In genomic region chr10:27742926-27743735, GRCh38 we compare ENCODE assay signal across 8 cellular contexts. TPM values are rescaled to one million over a fixed set of nuclear protein-coding genes. Genes with fewer than 3 reads are reported as not detected.
DNase-seq lines count a peak whose midpoint lies in the region; ATAC-seq, FAIRE-seq and TF ChIP-seq lines count a peak whose summit lies in the region.

No MANE protein-coding gene starts in this region.

- BruUV-seq in Panc1 (replicated peaks; lab: Mats Ljungman, UMichigan): no TSS peak

- no peak for FAIRE-seq in keratinocyte (lab: Jason Lieb, UNC)

- peak overlapping the region in 3 of 5 experiments; percentile 48 to 75 (median 70) for H3K27ac Mint-ChIP-seq in brain

- dilution Hi-C loops in keratinocyte (cut with MboI; ENCODE audit: extremely low pct_ligation_motif_present, low sequenced_read_pairs): no loop called here

- H4K20me1 ChIP-seq in keratinocyte (ENCODE audit: control insufficient read depth, extremely low read depth, insufficient read depth, low read length): no peaks in the 10 kb centered on the region

- in situ Hi-C loops in Caki2 (cut with HindIII; ENCODE audit: low pct_unique_long_range_greater_than_20kb, low sequenced_read_pairs): no loop called here
- in situ Hi-C loops in Panc1 (cut with HindIII; ENCODE audit: low pct_unique_long_range_greater_than_20kb, low sequenced_read_pairs): no loop called here

- no peak overlapping the region for H3K27ac ChIP-seq in Panc1 (ENCODE audit: low read length)
- H3K27ac ChIP-seq in keratinocyte (ENCODE audit: control insufficient read depth, insufficient read depth, low read length): no peak overlapping the region

- peak overlapping the region; percentile 54 for H3K9ac ChIP-seq in keratinocyte (ENCODE audit: control insufficient read depth, extremely low read depth, insufficient read depth, low read length)

- intact Hi-C loops in Panc1 (cut with micrococcal nuclease; ENCODE audit: unreplicated experiment): no loop called here

- peak; percentile 29 for DNase-seq in Caki2 (ENCODE audit: low read depth)
- DNase-seq in Panc1 (ENCODE audit: low read depth, low spot score): no peak
- DNase-seq in keratinocyte (ENCODE audit: low read depth, low spot score): no peak
- DNase-seq in stimulated activated CD4-positive, alpha-beta T cell treated with anti-CD3 and anti-CD28 coated beads, Interleukin-15, amount 100 ng/mL, for 24 hours: peak; percentile 57
- no peak for DNase-seq in SW 1271 (lab: John Stamatoyannopoulos, UW)
- no peak for DNase-seq in amniotic stem cell (lab: John Stamatoyannopoulos, UW)

- CTCF ChIA-PET in Panc1 (lab: Charles Lee): no interaction called here

- H3K4me2 ChIP-seq in keratinocyte (ENCODE audit: control insufficient read depth, extremely low read depth, insufficient read depth, low read depth, low read length): peak overlapping the region; percentile 75

- POLR2A ChIA-PET in Panc1 (lab: Charles Lee): interaction anchor here (0.5 kb wide), 1 partner anchor 59 kb away, joined by 3 read pairs; no protein-coding TSS in a partner anchor

- H3K27me3 ChIP-seq in Panc1 (ENCODE audit: control insufficient read depth, insufficient read depth, low read length): peaks cover 13% of the 10 kb centered on the region; the same call in 1 of the 2 replicates
- peaks cover 66% of the 10 kb centered on the region for H3K27me3 ChIP-seq in keratinocyte (ENCODE audit: control insufficient read depth, extremely low read depth, insufficient read depth, low read length)

- H3K9me3 Mint-ChIP-seq in brain: peaks cover 0 to 2% (median 0%) of the 10 kb centered on the region in 5 experiments

- H3K4me1 ChIP-seq in Panc1 (ENCODE audit: control insufficient read depth, insufficient read depth, low read length) (no peaks in the 10 kb centered on the region; the same call in 1 of the 2 replicates), keratinocyte (ENCODE audit: control insufficient read depth, extremely low read depth, insufficient read depth, low read length) (peaks cover 15% of the 10 kb centered on the region)

- H3K79me2 ChIP-seq in keratinocyte (ENCODE audit: control insufficient read depth, insufficient read depth, low read length): no peaks in the 10 kb centered on the region

- no peak for TF ChIP-seq CTCF in Panc1 (IDR thresholded peaks at IDR 0.05)
- TF ChIP-seq CTCF in brain (conservative IDR thresholded peaks at IDR 0.05): no peak
- no peak for TF ChIP-seq CTCF in keratinocyte (optimal IDR thresholded peaks at IDR 0.05 in 1 of 3, IDR thresholded peaks at IDR 0.05 in 1 of 3, conservative IDR thresholded peaks at IDR 0.05 in 1 of 3; ENCODE audit: extremely low read depth in 1 of 3, insufficient read depth in 2 of 3, low read length in 3 of 3)

- H3K9me1 ChIP-seq in keratinocyte (ENCODE audit: control insufficient read depth, extremely low read depth, insufficient read depth, low read length): no peaks in the 10 kb centered on the region

- H3K36me3 Mint-ChIP-seq in brain: no peaks in the 10 kb centered on the region

- peak overlapping the region; percentile 38 to 59 for H3K4me3 ChIP-seq in Panc1 (ENCODE audit: low read depth in 2 of 2, low read length in 2 of 2)
- H3K4me3 ChIP-seq in keratinocyte (ENCODE audit: control insufficient read depth in 2 of 3, extremely low read depth in 1 of 3, insufficient read depth in 2 of 3, low read depth in 1 of 3, low read length in 3 of 3): peak overlapping the region; percentile 45 to 67 (median 61)

- peaks cover 34% of the 10 kb centered on the region for H3K4me1 Mint-ChIP-seq in brain

- H2AFZ ChIP-seq in keratinocyte (ENCODE audit: control insufficient read depth, low read length): peak overlapping the region; percentile 90

- ATAC-seq in Panc1 (peak; percentile 61), HG02763 (IDR thresholded peaks at IDR 0.05; ENCODE audit: unreplicated experiment) (no peak)

- peak overlapping the region; percentile 82 to 93 (median 88) for H3K4me3 Mint-ChIP-seq in brain

- H3K27me3 Mint-ChIP-seq in brain: peaks cover 85% of the 10 kb centered on the region

- no peaks in the 10 kb centered on the region for H3K9me3 ChIP-seq in Panc1 (ENCODE audit: control insufficient read depth, insufficient read depth, low read depth, low read length)
- H3K9me3 ChIP-seq in keratinocyte (ENCODE audit: control insufficient read depth, low read depth, low read length): no peaks in the 10 kb centered on the region

- H3K36me3 ChIP-seq in Panc1 (ENCODE audit: control insufficient read depth, insufficient read depth, low read length): no peaks in the 10 kb centered on the region
- no peaks in the 10 kb centered on the region for H3K36me3 ChIP-seq in keratinocyte (ENCODE audit: control insufficient read depth in 2 of 2, extremely low read depth in 1 of 2, insufficient read depth in 2 of 2, low read length in 2 of 2)

RNA-seq across cellular contexts. Expression of gene MKX, which starts 2.5 kb away (rescaled TPM):
- not detected in 2 replicates for total RNA-seq in Caki2 (2014; rRNA removed; shearing (Covaris generic); ENCODE audit: low replicate concordance)
- not detected for total RNA-seq in Panc1 (2021; ENCODE audit: unreplicated experiment)
- not detected for polyA plus RNA-seq in Panc1 (2012; ENCODE audit: insufficient read length)
- polyA plus RNA-seq in brain (ENCODE audit: insufficient read depth, low read depth, low replicate concordance) (0.61 TPM), keratinocyte (0.01 to 0.08 TPM (median 0.04 TPM) in 3 replicates)
- 0.42 TPM for polyA plus RNA-seq in keratinocyte (2011; ENCODE audit: low read depth)
- 0.04 and 0.06 TPM in 2 replicates for polyA plus RNA-seq in keratinocyte (2011; cell fraction: cytosol; rRNA removed)
- polyA plus RNA-seq in keratinocyte (2011; cell fraction: nucleus; rRNA removed): 0.20 TPM in 1 of 2 replicates, not detected in the other
- 0.08 and 0.23 TPM in 2 replicates for polyA plus RNA-seq in keratinocyte (2012; ENCODE audit: low replicate concordance)
- not detected in 3 replicates for polyA minus RNA-seq in keratinocyte
- not detected for polyA minus RNA-seq in keratinocyte (2011; cell fraction: cytosol; rRNA and poly(A)+ RNA removed)
- 0.62 TPM in 1 of 2 replicates, not detected in the other for polyA minus RNA-seq in keratinocyte (2011; cell fraction: nucleus; rRNA and poly(A)+ RNA removed)

Comparison
In these comparisons a context has a peak if more than half of its experiments do, and no peak if none do; other contexts are left out.
1. DNase-seq: peak in Caki2 (single experiment) and stimulated activated CD4-positive, alpha-beta T cell treated with anti-CD3 and anti-CD28 coated beads, Interleukin-15, amount 100 ng/mL, for 24 hours (single experiment); none in Panc1 (single experiment), keratinocyte (single experiment), SW 1271 (0 of 2) and amniotic stem cell (single experiment).